8 cellular contexts compared by ENCODE assay signal in genomic region chr2:131154071-131154531, GRCh38. TPM values are rescaled to one million over a fixed set of nuclear protein-coding genes. Genes with fewer than 3 reads are reported as not detected.
DNase-seq lines count a peak whose midpoint lies in the region; ATAC-seq and TF ChIP-seq lines count a peak whose summit lies in the region.

No MANE protein-coding gene starts in this region.

- H3K36me3 ChIP-seq in body of pancreas (replicated peaks in 1 of 2; ENCODE audit: insufficient read depth in 1 of 2, low read depth in 2 of 2): peaks cover 0 to 4% of the 10 kb centered on the region in 2 donors

- DNase-seq in AG09309 (ENCODE audit: low read depth) (no peak), NCI-H187 treated with DMSO at 0.1 percent for 48 hours (lab: John Stamatoyannopoulos, UW) (peak; percentile 3), UCSD-AML1 (lab: John Stamatoyannopoulos, UW; ENCODE audit: unreplicated experiment) (peak; percentile 61), body of pancreas (peak; percentile 56 to 70 (median 60)), islet precursor cell (peak; percentile 93)
- peak; percentile 67 for DNase-seq in stimulated activated CD4-positive, alpha-beta T cell treated with anti-CD3 and anti-CD28 coated beads, Interleukin-2, amount 100 ng/mL, for 4 hours (ENCODE audit: low read depth)

- H3K27ac ChIP-seq in body of pancreas: no peak overlapping the region

- no peak for TF ChIP-seq POLR2A in body of pancreas (IDR thresholded peaks at IDR 0.05)

- H3K27me3 ChIP-seq in body of pancreas: no peaks in the 10 kb centered on the region

- peak; percentile 86 for ATAC-seq in GM18519 (IDR thresholded peaks at IDR 0.05; ENCODE audit: low FRiP score, unreplicated experiment)
- ATAC-seq in HG02981 (IDR thresholded peaks at IDR 0.05; ENCODE audit: unreplicated experiment): peak; percentile 86
- peak; percentile 83 for ATAC-seq in body of pancreas

- no peaks in the 10 kb centered on the region for H3K9me3 ChIP-seq in body of pancreas

- H3K4me3 ChIP-seq in AG09309 (ENCODE audit: control insufficient read depth, low read depth, low read length) (no peak overlapping the region), body of pancreas (no peak overlapping the region)

- intact Hi-C loops in body of pancreas (cut with DNase I): no loop called here

- 34 to 55% methylated on average over 6 to 10 of the region's 10 CpGs for WGBS in body of pancreas, 2 donors

- no peaks in the 10 kb centered on the region for H3K4me1 ChIP-seq in body of pancreas

- TF ChIP-seq CTCF in AG09309 (IDR thresholded peaks at IDR 0.05; ENCODE audit: control insufficient read depth, insufficient read depth, low read depth, low read length, missing control alignments): peak; percentile 89
- peak; percentile 62 to 91 (median 82) for TF ChIP-seq CTCF in body of pancreas (IDR thresholded peaks at IDR 0.05)

RNA-seq across cellular contexts. Expression of gene PLEKHB2, which starts 49.0 kb away (rescaled TPM):
- total RNA-seq in body of pancreas: 10 to 100 TPM; 22.4 to 35.0 TPM

RNA-seq across cellular contexts. Expression of gene POTEE, which starts 55.2 kb away (rescaled TPM):
- not detected for total RNA-seq in body of pancreas
